8 cellular contexts compared by ENCODE assay signal in genomic region chr10:29658984-29659769, GRCh38. TPM values are rescaled to one million over a fixed set of nuclear protein-coding genes. Genes with fewer than 3 reads are reported as not detected.
DNase-seq lines count a peak whose midpoint lies in the region; ATAC-seq and TF ChIP-seq lines count a peak whose summit lies in the region.

No MANE protein-coding gene starts in this region.

- no peak overlapping the region for H2AK5ac ChIP-seq in IMR-90 (ENCODE audit: low read depth, low read length)

- peak overlapping the region; percentile 67 for H3K27ac Mint-ChIP-seq in activated CD4-positive, alpha-beta T cell treated with anti-CD3 and anti-CD28 coated beads, Interleukin-2, amount 10 ng/mL, durations not matched to agents 24 days and 14 days
- H3K27ac Mint-ChIP-seq in naive thymus-derived CD4-positive, alpha-beta T cell = peak overlapping the region; percentile 3 to 84 (median 58)
- H3K27ac Mint-ChIP-seq in stimulated activated naive CD8-positive, alpha-beta T cell treated with anti-CD3 and anti-CD28 coated beads, Interleukin-15, Interleukin-2, amounts not matched to agents 100 ng/mL and 50 ng/mL, for 24 hours = peak overlapping the region; percentile 61

- TF ChIP-seq RAD21 in IMR-90 (IDR thresholded peaks at IDR 0.05; ENCODE audit: low read length) = no peak; the same call in 1 of the 2 replicates

- H3K9me3 ChIP-seq in IMR-90 (ENCODE audit: control insufficient read depth, insufficient read depth, low read length) = peaks cover 2% of the 10 kb centered on the region; the same call in 1 of the 2 replicates
- H3K9me3 ChIP-seq in effector memory CD4-positive, alpha-beta T cell (ENCODE audit: control insufficient read depth, low read length) = no peaks in the 10 kb centered on the region
- H3K9me3 ChIP-seq in naive thymus-derived CD4-positive, alpha-beta T cell (ENCODE audit: control insufficient read depth in 2 of 3, low read length in 3 of 3) = no peaks in the 10 kb centered on the region

- H2AFZ ChIP-seq in IMR-90 (replicated peaks; ENCODE audit: low read length, poor library complexity) = no peak overlapping the region

- H3K4me2 ChIP-seq in IMR-90 (ENCODE audit: low read depth, low read length) = peak overlapping the region; percentile 25

- 17% methylated on average over 1 of the region's 9 CpGs; no CpG with 5 or more reads in 1 of the 2 experiments for WGBS in IMR-90 (ENCODE audit: extremely low coverage in 2 of 2, insufficient read length in 1 of 2), 2 experiments

- peaks cover 46% of the 10 kb centered on the region for H3K27me3 Mint-ChIP-seq in activated CD4-positive, alpha-beta T cell treated with anti-CD3 and anti-CD28 coated beads, Interleukin-2, amount 10 ng/mL, durations not matched to agents 24 days and 14 days
- peaks cover 0 to 49% (median 0%) of the 10 kb centered on the region in 5 donors for H3K27me3 Mint-ChIP-seq in naive thymus-derived CD4-positive, alpha-beta T cell
- no peaks in the 10 kb centered on the region for H3K27me3 Mint-ChIP-seq in stimulated activated naive CD8-positive, alpha-beta T cell treated with anti-CD3 and anti-CD28 coated beads, Interleukin-15, Interleukin-2, amounts not matched to agents 100 ng/mL and 50 ng/mL, for 24 hours

- peaks cover 14% of the 10 kb centered on the region for H3K36me3 ChIP-seq in IMR-90 (ENCODE audit: control insufficient read depth, insufficient read depth, low read length)
- peaks cover 5% of the 10 kb centered on the region for H3K36me3 ChIP-seq in effector memory CD4-positive, alpha-beta T cell (ENCODE audit: control insufficient read depth, insufficient read depth, low read length)
- peaks cover 0 to 17% (median 4%) of the 10 kb centered on the region in 3 experiments for H3K36me3 ChIP-seq in naive thymus-derived CD4-positive, alpha-beta T cell (ENCODE audit: control insufficient read depth in 2 of 3, insufficient read depth in 3 of 3, low read length in 3 of 3)

- peak overlapping the region; percentile 95 for H3K4ac ChIP-seq in IMR-90 (ENCODE audit: low read depth, low read length)

- H3K23ac ChIP-seq in IMR-90 (ENCODE audit: low read depth, low read length) = no peak overlapping the region

- peaks cover 18% of the 10 kb centered on the region for H3K4me1 Mint-ChIP-seq in activated CD4-positive, alpha-beta T cell treated with anti-CD3 and anti-CD28 coated beads, Interleukin-2, amount 10 ng/mL, durations not matched to agents 24 days and 14 days
- peaks cover 21 to 51% (median 29%) of the 10 kb centered on the region in 7 donors for H3K4me1 Mint-ChIP-seq in naive thymus-derived CD4-positive, alpha-beta T cell
- peaks cover 43% of the 10 kb centered on the region for H3K4me1 Mint-ChIP-seq in stimulated activated naive CD8-positive, alpha-beta T cell treated with anti-CD3 and anti-CD28 coated beads, Interleukin-15, Interleukin-2, amounts not matched to agents 100 ng/mL and 50 ng/mL, for 24 hours (ENCODE audit: low read depth)

- H3K14ac ChIP-seq in IMR-90 (replicated peaks; ENCODE audit: low read depth, low read length) = no peak overlapping the region

- POLR2A ChIA-PET in IMR-90 (lab: Charles Lee; ENCODE audit: unreplicated experiment) = no interaction called here
- POLR2A ChIA-PET in naive thymus-derived CD4-positive, alpha-beta T cell (lab: Charles Lee) = interaction anchor here (0.7 to 3.0 kb wide), 3 partner anchors 11 to 229 kb away, joined by 3 to 10 read pairs (median 5); no protein-coding TSS in a partner anchor

- H2BK120ac ChIP-seq in IMR-90 (ENCODE audit: low read depth, low read length) = peak overlapping the region; percentile 69

- peaks cover 24% of the 10 kb centered on the region for H3K9me3 Mint-ChIP-seq in activated CD4-positive, alpha-beta T cell treated with anti-CD3 and anti-CD28 coated beads, Interleukin-2, amount 10 ng/mL, durations not matched to agents 24 days and 14 days
- H3K9me3 Mint-ChIP-seq in naive thymus-derived CD4-positive, alpha-beta T cell = peaks cover 0 to 13% (median 0%) of the 10 kb centered on the region in 11 donors
- H3K9me3 Mint-ChIP-seq in stimulated activated naive CD8-positive, alpha-beta T cell treated with anti-CD3 and anti-CD28 coated beads, Interleukin-15, Interleukin-2, amounts not matched to agents 100 ng/mL and 50 ng/mL, for 24 hours = peaks cover 14% of the 10 kb centered on the region

- peaks cover 7% of the 10 kb centered on the region for H3K4me1 ChIP-seq in IMR-90 (ENCODE audit: control insufficient read depth, insufficient read depth, low read length)
- H3K4me1 ChIP-seq in effector memory CD4-positive, alpha-beta T cell (ENCODE audit: control insufficient read depth, insufficient read depth, low read length, poor library complexity, severe bottlenecking) = peaks cover 16% of the 10 kb centered on the region
- peaks cover 14 to 30% of the 10 kb centered on the region in 2 donors for H3K4me1 ChIP-seq in naive thymus-derived CD4-positive, alpha-beta T cell (ENCODE audit: control insufficient read depth in 2 of 2, insufficient read depth in 2 of 2, low read length in 2 of 2)

- H2BK5ac ChIP-seq in IMR-90 (ENCODE audit: low read depth, low read length, poor library complexity, severe bottlenecking) = peak overlapping the region; percentile 56

- ATAC-seq in GM21717 (IDR thresholded peaks at IDR 0.05; ENCODE audit: unreplicated experiment) = peak; percentile 97
- peak; percentile 94 for ATAC-seq in IMR-90 (ENCODE audit: low read depth)
- peak; percentile 97 for ATAC-seq in naive thymus-derived CD4-positive, alpha-beta T cell

- peak; percentile 42; the same call in 1 of the 2 replicates for TF ChIP-seq CTCF in IMR-90 (conservative IDR thresholded peaks at IDR 0.05; ENCODE audit: low read depth, low read length)

- peak overlapping the region; percentile 56 for H3K27ac ChIP-seq in IMR-90 (ENCODE audit: insufficient read depth, low read length)
- H3K27ac ChIP-seq in effector memory CD4-positive, alpha-beta T cell (ENCODE audit: insufficient read depth, low read length, poor library complexity, severe bottlenecking) = peak overlapping the region; percentile 69
- peak overlapping the region; percentile 2 for H3K27ac ChIP-seq in naive thymus-derived CD4-positive, alpha-beta T cell (ENCODE audit: low read depth, low read length)

- H4K91ac ChIP-seq in IMR-90 (ENCODE audit: insufficient read depth, low read depth, low read length) = peak overlapping the region; percentile 20; the same call in 1 of the 2 replicates

- dilution Hi-C loops in IMR-90 (cut with HindIII; ENCODE audit: low sequenced_read_pairs, unreplicated experiment) = no loop called here

- no peak overlapping the region for H3K18ac ChIP-seq in IMR-90 (ENCODE audit: low read depth, low read length)

- no peak overlapping the region for H3K4me3 ChIP-seq in IMR-90 (ENCODE audit: insufficient read depth, low read depth, low read length)
- H3K4me3 ChIP-seq in effector memory CD4-positive, alpha-beta T cell (ENCODE audit: insufficient read depth, low read depth, low read length, poor library complexity, severe bottlenecking) = peak overlapping the region; percentile 11
- H3K4me3 ChIP-seq in naive thymus-derived CD4-positive, alpha-beta T cell (ENCODE audit: low read length) = peak overlapping the region; percentile 12

- in situ Hi-C loops in IMR-90 (cut with MboI; ENCODE audit: low sequenced_read_pairs) = no loop called here

- intact Hi-C loops in IMR-90 (cut with micrococcal nuclease) = loop anchor here (1.0 kb wide), 1 partner anchor 76 kb away; no protein-coding TSS in a partner anchor
- intact Hi-C loops in activated CD4-positive, alpha-beta T cell treated with anti-CD3 and anti-CD28 coated beads, Interleukin-2, amount 10 ng/mL, durations not matched to agents 24 days and 14 days (cut with micrococcal nuclease) = loop anchor here (1.0 to 10.0 kb wide), 5 partner anchors 26 to 776 kb away; partner anchors contain the start of gene MAP3K8
- intact Hi-C loops in naive thymus-derived CD4-positive, alpha-beta T cell (cut with micrococcal nuclease) = loop anchor here (1.0 to 2.0 kb wide), 7 partner anchors 11 to 76 kb away; no protein-coding TSS in a partner anchor

- H2BK20ac ChIP-seq in IMR-90 (ENCODE audit: low read depth, low read length) = peak overlapping the region; percentile 1; the same call in 1 of the 2 replicates

- DNase-seq in ELF-1 (ENCODE audit: low read depth, low spot score) (peak; percentile 56), IMR-90 (peak; percentile 100), NCI-H2029 treated with DMSO at 0.1 percent for 48 hours (lab: John Stamatoyannopoulos, UW) (no peak)
- DNase-seq in activated CD4-positive, alpha-beta T cell treated with anti-CD3 and anti-CD28 coated beads, Interleukin-2, amount 10 ng/mL, durations not matched to agents 24 days and 14 days = peak; percentile 89
- DNase-seq in effector memory CD4-positive, alpha-beta T cell = peak; percentile 68 to 76 (median 74)
- peak in 8 of 9 donors; percentile 34 to 82 (median 48) for DNase-seq in naive thymus-derived CD4-positive, alpha-beta T cell

- CTCF ChIA-PET in IMR-90 (lab: Yijun Ruan, JAX) = no interaction called here
- CTCF ChIA-PET in naive thymus-derived CD4-positive, alpha-beta T cell (lab: Charles Lee) = interaction anchor here (1.0 to 1.3 kb wide), 3 partner anchors 10 to 19 kb away, joined by 3 to 4 read pairs (median 4); no protein-coding TSS in a partner anchor

- H4K20me1 ChIP-seq in IMR-90 (ENCODE audit: insufficient read depth, low read length) = peaks cover 22% of the 10 kb centered on the region; the same call in 1 of the 2 replicates

- H3K4me3 Mint-ChIP-seq in activated CD4-positive, alpha-beta T cell treated with anti-CD3 and anti-CD28 coated beads, Interleukin-2, amount 10 ng/mL, durations not matched to agents 24 days and 14 days = peak overlapping the region; percentile 56
- peak overlapping the region; percentile 39 to 81 (median 64) for H3K4me3 Mint-ChIP-seq in naive thymus-derived CD4-positive, alpha-beta T cell
- H3K4me3 Mint-ChIP-seq in stimulated activated naive CD8-positive, alpha-beta T cell treated with anti-CD3 and anti-CD28 coated beads, Interleukin-15, Interleukin-2, amounts not matched to agents 100 ng/mL and 50 ng/mL, for 24 hours = peak overlapping the region; percentile 36

- no peak overlapping the region for H3K9ac ChIP-seq in IMR-90 (ENCODE audit: low read depth, low read length)

- no TSS peak for BruUV-seq in IMR-90 (replicated peaks; lab: Mats Ljungman, UMichigan)

- no peak overlapping the region for H2BK15ac ChIP-seq in IMR-90 (ENCODE audit: low read depth, low read length)

- TF ChIP-seq POLR2A in IMR-90 (IDR thresholded peaks at IDR 0.05; ENCODE audit: low read depth, low read length) = no peak

- peak overlapping the region; percentile 40 for H3K56ac ChIP-seq in IMR-90 (ENCODE audit: extremely low read depth, insufficient read depth, low read length)

- H4K8ac ChIP-seq in IMR-90 (ENCODE audit: low read depth in 2 of 2, low read length in 2 of 2) = peak overlapping the region; percentile 1 to 59; a peak in 1 of 4 replicates

- H3K27me3 ChIP-seq in IMR-90 (ENCODE audit: control insufficient read depth, insufficient read depth, low read length) = no peaks in the 10 kb centered on the region
- no peaks in the 10 kb centered on the region for H3K27me3 ChIP-seq in effector memory CD4-positive, alpha-beta T cell (replicated peaks; ENCODE audit: control insufficient read depth, insufficient read depth, low read length, poor library complexity, severe bottlenecking)
- H3K27me3 ChIP-seq in naive thymus-derived CD4-positive, alpha-beta T cell (ENCODE audit: control insufficient read depth in 2 of 2, insufficient read depth in 2 of 2, low read length in 2 of 2) = no peaks in the 10 kb centered on the region

- H2AK9ac ChIP-seq in IMR-90 (replicated peaks; ENCODE audit: low read depth, low read length, poor library complexity) = no peak overlapping the region

- H4K5ac ChIP-seq in IMR-90 (ENCODE audit: low read depth, low read length) = no peak overlapping the region

- H3K79me1 ChIP-seq in IMR-90 (ENCODE audit: low read depth in 1 of 2, low read length in 2 of 2) = peaks cover 15 to 65% of the 10 kb centered on the region in 2 experiments

- peaks cover 20% of the 10 kb centered on the region for H3K9me1 ChIP-seq in IMR-90 (ENCODE audit: insufficient read depth, low read length)

- peaks cover 23% of the 10 kb centered on the region for H3K36me3 Mint-ChIP-seq in activated CD4-positive, alpha-beta T cell treated with anti-CD3 and anti-CD28 coated beads, Interleukin-2, amount 10 ng/mL, durations not matched to agents 24 days and 14 days (ENCODE audit: low read depth)
- H3K36me3 Mint-ChIP-seq in naive thymus-derived CD4-positive, alpha-beta T cell = peaks cover 5 to 38% (median 30%) of the 10 kb centered on the region in 5 donors
- peaks cover 31% of the 10 kb centered on the region for H3K36me3 Mint-ChIP-seq in stimulated activated naive CD8-positive, alpha-beta T cell treated with anti-CD3 and anti-CD28 coated beads, Interleukin-15, Interleukin-2, amounts not matched to agents 100 ng/mL and 50 ng/mL, for 24 hours (ENCODE audit: low read depth)

RNA-seq across cellular contexts. Expression of gene SVIL, which starts 24.4 kb away (rescaled TPM):
- total RNA-seq in IMR-90 (2012; rRNA removed) = 11.5 and 13.6 TPM in 2 replicates
- polyA plus RNA-seq in IMR-90 (2012; rRNA removed) = 10.9 and 11.6 TPM in 2 replicates
- polyA plus RNA-seq in IMR-90 (2012; cell fraction: cytosol; rRNA removed) = 4.9 and 6.7 TPM in 2 replicates
- polyA plus RNA-seq in IMR-90 (2012; cell fraction: nucleus; rRNA removed; ENCODE audit: low replicate concordance) = 19.7 and 44.0 TPM in 2 replicates
- 8.6 and 10.1 TPM in 2 replicates for total RNA-seq in activated CD4-positive, alpha-beta T cell treated with anti-CD3 and anti-CD28 coated beads, Interleukin-2, amount 10 ng/mL, durations not matched to agents 24 days and 14 days
- 10 to 100 TPM; 13.5 to 48.9 (median 23.5) TPM for total RNA-seq in naive thymus-derived CD4-positive, alpha-beta T cell
- 10 to 100 TPM in 1 of 2 donors, 1 to 10 TPM in 1; 8.7 to 16.3 TPM for polyA plus RNA-seq in naive thymus-derived CD4-positive, alpha-beta T cell

Comparison
In these comparisons a context has a peak if more than half of its experiments do, and no peak if none do; other contexts are left out.
1. H3K27ac ChIP-seq: peak in every context shown above with its lines; median percentile 69 in effector memory CD4-positive, alpha-beta T cell; 56 in IMR-90; 2 in naive thymus-derived CD4-positive, alpha-beta T cell.